8 cellular contexts compared by ENCODE assay signal in genomic region chr3:32502089-32502943, GRCh38. TPM values are rescaled to one million over a fixed set of nuclear protein-coding genes. Genes with fewer than 3 reads are reported as not detected.
DNase-seq lines count a peak whose midpoint lies in the region; ATAC-seq and TF ChIP-seq lines count a peak whose summit lies in the region.

Gene CMTM6 (minus strand): TSS chr3:32502852. CDS start chr3:32502745, 107 bp downstream.

- H3K4me2 ChIP-seq in DND-41 (ENCODE audit: insufficient read depth, low read length) (peak within 1 kb of the TSS; percentile 98), IMR-90 (ENCODE audit: low read depth, low read length) (peak within 1 kb of the TSS; percentile 100), neural progenitor cell (peak within 1 kb of the TSS; percentile 77)

- 0 out of 2 replicates have a peak within 1 kb of the TSS, but pooled peaks have one; percentile 7 for H2AK5ac ChIP-seq in IMR-90 (ENCODE audit: low read depth, low read length)

- peak; percentile 86 for ATAC-seq in DND-41 (ENCODE audit: insufficient read depth, low read depth)
- peak; percentile 73 for ATAC-seq in GM21528 (IDR thresholded peaks at IDR 0.05; ENCODE audit: low FRiP score, unreplicated experiment)
- ATAC-seq in IMR-90 (ENCODE audit: low read depth), result peak; percentile 88

- no peaks in the 10 kb centered on the region for H3K9me3 Mint-ChIP-seq in neural progenitor cell

- peaks cover 11% of the 10 kb centered on the region for H3K4me1 Mint-ChIP-seq in neural progenitor cell

- peak within 1 kb of the TSS; percentile 91 for H3K27ac Mint-ChIP-seq in neural progenitor cell

- peak within 1 kb of the TSS; percentile 95 for H3K56ac ChIP-seq in IMR-90 (ENCODE audit: extremely low read depth, insufficient read depth, low read length)

- H2BK5ac ChIP-seq in IMR-90 (ENCODE audit: low read depth, low read length, poor library complexity, severe bottlenecking), result peak within 1 kb of the TSS; percentile 98

- peak within 1 kb of the TSS; percentile 100 for H2BK15ac ChIP-seq in IMR-90 (ENCODE audit: low read depth, low read length)

- peak within 1 kb of the TSS; percentile 97 to 99 for H3K4me3 ChIP-seq in DND-41 (ENCODE audit: low read depth in 1 of 2, low read length in 2 of 2)
- H3K4me3 ChIP-seq in IMR-90 (ENCODE audit: insufficient read depth, low read depth, low read length), result peak within 1 kb of the TSS; percentile 59
- peak within 1 kb of the TSS; percentile 92 for H3K4me3 ChIP-seq in SJCRH30
- H3K4me3 ChIP-seq in foreskin fibroblast (ENCODE audit: low read depth in 1 of 2, low read length in 2 of 2), result peak within 1 kb of the TSS; percentile 70 to 98
- peak within 1 kb of the TSS; percentile 97 for H3K4me3 ChIP-seq in neural progenitor cell
- peak within 1 kb of the TSS; percentile 58 to 98 (median 93) for H3K4me3 ChIP-seq in stomach

- H3K4me3 Mint-ChIP-seq in neural progenitor cell, result peak within 1 kb of the TSS; percentile 99

- H3K4me1 ChIP-seq in DND-41 (ENCODE audit: insufficient read depth, low read length) (peaks cover 36% of the 10 kb centered on the region), IMR-90 (ENCODE audit: control insufficient read depth, insufficient read depth, low read length) (peaks cover 3% of the 10 kb centered on the region; the same call in 1 of the 2 replicates), SJCRH30 (no peaks in the 10 kb centered on the region), neural progenitor cell (peaks cover 10% of the 10 kb centered on the region), stomach (peaks cover 14 to 51% (median 26%) of the 10 kb centered on the region in 4 donors)

- dilution Hi-C loops in IMR-90 (cut with HindIII; ENCODE audit: low sequenced_read_pairs, unreplicated experiment), result no loop called here

- no peaks in the 10 kb centered on the region for H3K27me3 ChIP-seq in DND-41 (ENCODE audit: insufficient read depth, low read length, poor library complexity)
- H3K27me3 ChIP-seq in IMR-90 (ENCODE audit: control insufficient read depth, insufficient read depth, low read length), result no peaks in the 10 kb centered on the region
- no peaks in the 10 kb centered on the region for H3K27me3 ChIP-seq in SJCRH30
- H3K27me3 ChIP-seq in neural progenitor cell, result no peaks in the 10 kb centered on the region
- no peaks in the 10 kb centered on the region for H3K27me3 ChIP-seq in stomach

- H3K79me2 ChIP-seq in DND-41 (ENCODE audit: insufficient read depth, low read length), result peaks cover 46% of the 10 kb centered on the region
- H3K79me2 ChIP-seq in neural progenitor cell (ENCODE audit: low read depth), result peaks cover 47% of the 10 kb centered on the region

- TF ChIP-seq RAD21 in IMR-90 (IDR thresholded peaks at IDR 0.05; ENCODE audit: low read length), result 0 out of 2 replicates have a peak, but pooled peaks have one; percentile 7

- H4K91ac ChIP-seq in IMR-90 (ENCODE audit: insufficient read depth, low read depth, low read length), result peak within 1 kb of the TSS; percentile 94

- in situ Hi-C loops in IMR-90 (cut with MboI; ENCODE audit: low sequenced_read_pairs), result no loop called here

- H3K79me1 ChIP-seq in IMR-90 (ENCODE audit: low read depth in 1 of 2, low read length in 2 of 2), result peaks cover 14 to 25% of the 10 kb centered on the region in 2 experiments

- H3K23ac ChIP-seq in IMR-90 (ENCODE audit: low read depth, low read length), result peak within 1 kb of the TSS; percentile 70; the same call in 1 of the 2 replicates

- H2AFZ ChIP-seq in DND-41 (ENCODE audit: low read depth, low read length) (peak within 1 kb of the TSS; percentile 97), IMR-90 (replicated peaks; ENCODE audit: low read length, poor library complexity) (peak within 1 kb of the TSS; percentile 94), neural progenitor cell (replicated peaks) (peak within 1 kb of the TSS; percentile 99)

- peaks cover 5% of the 10 kb centered on the region for H3K27me3 Mint-ChIP-seq in neural progenitor cell (ENCODE audit: insufficient read depth, low read depth)

- CTCF ChIA-PET in IMR-90 (lab: Yijun Ruan, JAX), result no interaction called here

- TF ChIP-seq CTCF in DND-41 (IDR thresholded peaks at IDR 0.05; ENCODE audit: borderline replicate concordance, extremely low read depth, low read length, poor library complexity, severe bottlenecking) (no peak), IMR-90 (conservative IDR thresholded peaks at IDR 0.05; ENCODE audit: low read depth, low read length) (no peak), foreskin fibroblast (IDR thresholded peaks at IDR 0.05; ENCODE audit: low read depth, low read length) (no peak), neural progenitor cell (IDR thresholded peaks at IDR 0.05) (no peak), stomach (IDR thresholded peaks at IDR 0.05) (no peak)

- H3K18ac ChIP-seq in IMR-90 (ENCODE audit: low read depth, low read length), result peak within 1 kb of the TSS; percentile 100

- H4K20me1 ChIP-seq in DND-41 (ENCODE audit: insufficient read depth, low read length), result peaks cover 5% of the 10 kb centered on the region; the same call in 1 of the 2 replicates
- peaks cover 20% of the 10 kb centered on the region for H4K20me1 ChIP-seq in IMR-90 (ENCODE audit: insufficient read depth, low read length)
- H4K20me1 ChIP-seq in neural progenitor cell (ENCODE audit: low read depth), result peaks cover 26% of the 10 kb centered on the region

- intact Hi-C loops in IMR-90 (cut with micrococcal nuclease) (loop anchor here (1.0 to 5.0 kb wide), 3 partner anchors 110 to 206 kb away; partner anchors contain the start of gene CMTM7), stomach (cut with DNase I; ENCODE audit: low total_unique reads) (no loop called here)

- H4K5ac ChIP-seq in IMR-90 (ENCODE audit: low read depth, low read length), result peak within 1 kb of the TSS; percentile 99

- peak within 1 kb of the TSS; percentile 80 for H2BK20ac ChIP-seq in IMR-90 (ENCODE audit: low read depth, low read length)

- peaks cover 2% of the 10 kb centered on the region for H3K36me3 Mint-ChIP-seq in neural progenitor cell

- no peaks in the 10 kb centered on the region for H3K36me3 ChIP-seq in DND-41 (ENCODE audit: insufficient read depth, low read length)
- no peaks in the 10 kb centered on the region for H3K36me3 ChIP-seq in IMR-90 (ENCODE audit: control insufficient read depth, insufficient read depth, low read length)
- H3K36me3 ChIP-seq in SJCRH30, result no peaks in the 10 kb centered on the region
- no peaks in the 10 kb centered on the region for H3K36me3 ChIP-seq in neural progenitor cell
- H3K36me3 ChIP-seq in stomach, result no peaks in the 10 kb centered on the region

- WGBS in IMR-90 (ENCODE audit: extremely low coverage in 2 of 2, insufficient read length in 1 of 2), 2 experiments, result 0% methylated on average over 15 of the region's 62 CpGs; no CpG with 5 or more reads in 1 of the 2 experiments
- WGBS in stomach, 5 donors, result 0% methylated on average over 34 to 62 of the region's 62 CpGs

- H3K9me3 ChIP-seq in DND-41 (ENCODE audit: insufficient read depth, low read length, severe bottlenecking), result no peaks in the 10 kb centered on the region
- no peaks in the 10 kb centered on the region for H3K9me3 ChIP-seq in IMR-90 (ENCODE audit: control insufficient read depth, insufficient read depth, low read length)
- no peaks in the 10 kb centered on the region for H3K9me3 ChIP-seq in SJCRH30 (replicated peaks)
- H3K9me3 ChIP-seq in neural progenitor cell (ENCODE audit: low read depth), result no peaks in the 10 kb centered on the region
- no peaks in the 10 kb centered on the region for H3K9me3 ChIP-seq in stomach

- peak; percentile 75 for DNase-seq in DND-41
- DNase-seq in IMR-90, result peak; percentile 80
- peak; percentile 71 to 72 for DNase-seq in SJCRH30
- DNase-seq in activated gamma-delta T cell treated with Interleukin-2 at 50 U/mL for 16 hours, result peak; percentile 70
- DNase-seq in foreskin fibroblast, result peak; percentile 69 to 89
- DNase-seq in neural progenitor cell (ENCODE audit: low spot score), result peak; percentile 91
- DNase-seq in stomach, result peak; percentile 84

- H3F3A ChIP-seq in neural progenitor cell (ENCODE audit: low read depth), result peaks cover 21% of the 10 kb centered on the region

- TF ChIP-seq POLR2A in IMR-90 (IDR thresholded peaks at IDR 0.05; ENCODE audit: low read depth, low read length) (peak; percentile 79; the same call in 1 of the 2 replicates), stomach (IDR thresholded peaks at IDR 0.05) (no peak)

- H3K9ac ChIP-seq in DND-41 (ENCODE audit: low read depth, low read length) (peak within 1 kb of the TSS; percentile 90), IMR-90 (ENCODE audit: low read depth, low read length) (peak within 1 kb of the TSS; percentile 97), neural progenitor cell (peak within 1 kb of the TSS; percentile 80)

- H2BK120ac ChIP-seq in IMR-90 (ENCODE audit: low read depth, low read length), result peak within 1 kb of the TSS; percentile 94

- peak within 1 kb of the TSS; percentile 82 for H2AK9ac ChIP-seq in IMR-90 (replicated peaks; ENCODE audit: low read depth, low read length, poor library complexity)

- TF ChIP-seq EP300 in stomach (IDR thresholded peaks at IDR 0.05), result no peak

- H3K27ac ChIP-seq in DND-41 (ENCODE audit: low read length) (peak within 1 kb of the TSS; percentile 82), IMR-90 (ENCODE audit: insufficient read depth, low read length) (peak within 1 kb of the TSS; percentile 88), SJCRH30 (peak within 1 kb of the TSS; percentile 79), neural progenitor cell (peak within 1 kb of the TSS; percentile 88), stomach (peak within 1 kb of the TSS; percentile 97 to 99 (median 98))

- peak within 1 kb of the TSS; percentile 87 for H3K4ac ChIP-seq in IMR-90 (ENCODE audit: low read depth, low read length)

- BruUV-seq in IMR-90 (replicated peaks; lab: Mats Ljungman, UMichigan), result TSS peak; percentile 34

- peak within 1 kb of the TSS; percentile 96 for H3K14ac ChIP-seq in IMR-90 (replicated peaks; ENCODE audit: low read depth, low read length)

- peak within 1 kb of the TSS; percentile 98 to 99 for H4K8ac ChIP-seq in IMR-90 (ENCODE audit: low read depth in 2 of 2, low read length in 2 of 2)

- no peaks in the 10 kb centered on the region; the same call in 1 of the 2 replicates for H3K9me1 ChIP-seq in IMR-90 (ENCODE audit: insufficient read depth, low read length)

- POLR2A ChIA-PET in IMR-90 (lab: Charles Lee; ENCODE audit: unreplicated experiment), result interaction anchor here (0.5 kb wide), 1 partner anchor 140 kb away, joined by 3 read pairs; no protein-coding TSS in a partner anchor

TF ChIP-seq in IMR-90, 13 proteins besides CTCF, POLR2A, EP300 and RAD21 (continues in another document):
- TF ChIP-seq BHLHE40 (IDR thresholded peaks at IDR 0.05; ENCODE audit: low read depth, low read length) (0 out of 2 replicates have a peak, but pooled peaks have one; percentile 9), SMC3 (IDR thresholded peaks at IDR 0.05; ENCODE audit: low read depth, low read length) (no peak)

RNA-seq across cellular contexts. Expression of gene CMTM6, which starts in this region (rescaled TPM):
- total RNA-seq in IMR-90 (2012; rRNA removed) (36.6 and 85.0 TPM in 2 replicates), neural progenitor cell (ENCODE audit: low replicate concordance) (62.0 and 70.2 TPM in 2 replicates), stomach (100 to 1,000 TPM in 1 of 5 donors, 10 to 100 TPM in 3, 1 to 10 TPM in 1; 5.8 to 133 (median 21.4) TPM)
- polyA plus RNA-seq in IMR-90 (2012; rRNA removed) (21.3 and 29.4 TPM in 2 replicates), stomach (10 to 100 TPM; 12.5 to 17.1 (median 13.2) TPM)
- 6.5 and 13.3 TPM in 2 replicates for polyA plus RNA-seq in IMR-90 (2012; cell fraction: cytosol; rRNA removed)
- polyA plus RNA-seq in IMR-90 (2012; cell fraction: nucleus; rRNA removed; ENCODE audit: low replicate concordance), result 1.8 and 8.1 TPM in 2 replicates
- total RNA-seq in SJCRH30 (2014; rRNA removed; shearing (Covaris generic)), result 34.9 and 36.8 TPM in 2 replicates

Comparison
In these comparisons a context has a peak if more than half of its experiments do, and no peak if none do; other contexts are left out.
1. Peak in every context shown above with its lines: DNase-seq, ATAC-seq, H3K4me3 ChIP-seq and H3K27ac ChIP-seq.